18 cellular contexts compared by ENCODE assay signal in the genomic region with DNA sequence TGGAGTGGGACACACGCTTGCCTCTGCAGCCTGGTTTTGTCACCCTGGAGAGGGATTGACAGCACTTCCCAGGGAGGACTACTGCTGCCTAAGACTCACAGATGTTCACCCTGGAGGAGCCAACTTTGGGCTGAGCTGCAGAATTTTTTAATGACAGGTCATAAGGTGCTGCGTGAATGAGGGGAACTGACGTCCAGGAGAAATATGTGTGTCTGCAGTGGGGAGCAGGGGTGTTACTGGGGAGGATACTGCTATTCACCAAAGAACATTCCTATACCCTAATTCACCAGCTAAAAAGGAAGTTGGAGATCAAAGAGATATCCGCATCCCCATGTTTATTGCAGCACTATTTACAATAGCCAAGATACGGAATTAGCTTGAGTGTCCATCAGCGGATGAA.
A peak's percentile ranks its signal among the peaks of the same experiment; 100 is the strongest.
DNase-seq lines count a peak whose midpoint lies in the region; ATAC-seq, FAIRE-seq and TF ChIP-seq lines count a peak whose summit lies in the region.
"Had no signal": no experiment of that assay in that cellular context is flagged by ENCODE, and none has a peak within 500 bp of the region (broad histone marks: within the 10 kb centered on the region; RNA-seq: fewer than 3 reads in every experiment).

No MANE protein-coding gene starts in this region.

- H3K36me3 ChIP-seq in bronchial epithelial cell (ENCODE audit: control insufficient read depth, insufficient read depth, low read length) (no peaks in the 10 kb centered on the region), vagina (peaks cover 0 to 4% of the 10 kb centered on the region in 2 donors)
- H3K36me3 ChIP-seq: tibial nerve had no signal

- ATAC-seq in memory B cell (ENCODE audit: low read depth) (no peak), HG03442 (IDR thresholded peaks at IDR 0.05; ENCODE audit: unreplicated experiment) (no peak), HG03025 (IDR thresholded peaks at IDR 0.05; ENCODE audit: low FRiP score, unreplicated experiment) (no peak)
- ATAC-seq: gastroesophageal sphincter, Panc1, sciatic nerve had no signal

- H3K4me1 Mint-ChIP-seq in memory B cell, result peaks cover 13% of the 10 kb centered on the region

- DNase-seq in AG20443 (ENCODE audit: low spot score), result peak; percentile 71
- DNase-seq in LHCN-M2 (ENCODE audit: low read depth), result peak; percentile 28
- peak; percentile 53 for DNase-seq in bronchial epithelial cell (ENCODE audit: low read depth)
- DNase-seq in memory B cell (ENCODE audit: low spot score in 2 of 2), result no peak
- DNase-seq in NOMO-1 treated with DMSO at 0.1 percent for 48 hours (lab: John Stamatoyannopoulos, UW; ENCODE audit: unreplicated experiment), result no peak
- DNase-seq in vagina (ENCODE audit: extremely low spot score in 2 of 2), result no peak
- DNase-seq: effector CD4-positive, alpha-beta T cell; NCI-H2029 treated with DMSO at 0.1 percent for 48 hours; NCI-H69; stimulated activated CD4-positive, alpha-beta T cell treated with anti-CD3 and anti-CD28 coated beads, Interleukin-2, amount 100 ng/mL, for 48 hours; stimulated activated CD8-positive, alpha-beta memory T cell treated with anti-CD3 and anti-CD28 coated beads, Interleukin-4, amount 100 ng/mL, for 48 hours; T-helper 1 cell had no signal

- no peak for TF ChIP-seq CTCF in bronchial epithelial cell (IDR thresholded peaks at IDR 0.05; ENCODE audit: insufficient read depth, low read length, severe bottlenecking)
- TF ChIP-seq CTCF in vagina (IDR thresholded peaks at IDR 0.05), result no peak

- no peak for FAIRE-seq in bronchial epithelial cell (lab: Jason Lieb, UNC)

- intact Hi-C loops in vagina (cut with DNase I), result no loop called here

- no peaks in the 10 kb centered on the region for H3K9me3 ChIP-seq in vagina
- H3K9me3 ChIP-seq: gastroesophageal sphincter, tibial nerve had no signal

- peaks cover 29% of the 10 kb centered on the region for H3K4me1 ChIP-seq in vagina

- H3K36me3 Mint-ChIP-seq in memory B cell, result peaks cover 20% of the 10 kb centered on the region

- no peak overlapping the region for H3K4me3 Mint-ChIP-seq in memory B cell

- no peaks in the 10 kb centered on the region for H3K27me3 ChIP-seq in bronchial epithelial cell (ENCODE audit: control insufficient read depth, insufficient read depth, low read length)
- H3K27me3 ChIP-seq in vagina, result no peaks in the 10 kb centered on the region
- H3K27me3 ChIP-seq: gastroesophageal sphincter, tibial nerve had no signal

- H3K27me3 Mint-ChIP-seq in memory B cell, result no peaks in the 10 kb centered on the region

- no peak overlapping the region for H3K27ac ChIP-seq in vagina
- H3K27ac ChIP-seq: gastroesophageal sphincter, tibial nerve had no signal

- no peaks in the 10 kb centered on the region for H3K9me3 Mint-ChIP-seq in memory B cell

- peak overlapping the region; percentile 88 for H3K27ac Mint-ChIP-seq in memory B cell

- TF ChIP-seq POLR2A in vagina (IDR thresholded peaks at IDR 0.05), result no peak

- H3K4me3 ChIP-seq in bronchial epithelial cell (ENCODE audit: low read depth, low read length) (no peak overlapping the region), vagina (no peak overlapping the region)
- H3K4me3 ChIP-seq: gastroesophageal sphincter, tibial nerve had no signal

Comparison
In these comparisons a context has a peak if more than half of its experiments do, and no peak if none do; other contexts are left out.
1. DNase-seq: peak in AG20443 (single experiment), LHCN-M2 (single experiment) and bronchial epithelial cell (single experiment); none in memory B cell (0 of 2), NOMO-1 treated with DMSO at 0.1 percent for 48 hours (single experiment) and vagina (0 of 2).